1 cellular context compared by ENCODE assay signal in the genomic region with DNA sequence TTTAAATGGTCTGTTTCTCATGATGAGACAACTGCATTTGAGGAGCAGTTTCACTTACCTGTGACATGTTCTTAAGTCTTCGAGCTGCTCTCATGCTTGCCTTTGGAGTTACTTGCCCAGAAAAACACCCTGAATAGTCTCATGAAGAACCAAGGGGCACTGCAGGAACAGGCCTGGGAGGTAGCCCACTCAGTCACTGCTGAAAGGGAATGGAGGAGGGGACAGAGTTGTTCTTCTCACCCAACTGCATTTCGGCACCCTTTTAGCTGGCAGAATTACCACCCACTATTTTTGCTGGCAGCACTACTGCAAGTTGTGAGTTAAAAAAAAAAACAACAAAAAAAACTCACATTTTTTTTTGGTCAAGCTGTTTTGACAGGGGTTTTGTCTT.
TF ChIP-seq lines count a peak whose summit lies in the region.

No MANE protein-coding gene starts in this region.

TF ChIP-seq in A549, 52 proteins besides CTCF, POLR2A, EP300 and RAD21 (continued from another document):
- TF ChIP-seq, protein P1, sequence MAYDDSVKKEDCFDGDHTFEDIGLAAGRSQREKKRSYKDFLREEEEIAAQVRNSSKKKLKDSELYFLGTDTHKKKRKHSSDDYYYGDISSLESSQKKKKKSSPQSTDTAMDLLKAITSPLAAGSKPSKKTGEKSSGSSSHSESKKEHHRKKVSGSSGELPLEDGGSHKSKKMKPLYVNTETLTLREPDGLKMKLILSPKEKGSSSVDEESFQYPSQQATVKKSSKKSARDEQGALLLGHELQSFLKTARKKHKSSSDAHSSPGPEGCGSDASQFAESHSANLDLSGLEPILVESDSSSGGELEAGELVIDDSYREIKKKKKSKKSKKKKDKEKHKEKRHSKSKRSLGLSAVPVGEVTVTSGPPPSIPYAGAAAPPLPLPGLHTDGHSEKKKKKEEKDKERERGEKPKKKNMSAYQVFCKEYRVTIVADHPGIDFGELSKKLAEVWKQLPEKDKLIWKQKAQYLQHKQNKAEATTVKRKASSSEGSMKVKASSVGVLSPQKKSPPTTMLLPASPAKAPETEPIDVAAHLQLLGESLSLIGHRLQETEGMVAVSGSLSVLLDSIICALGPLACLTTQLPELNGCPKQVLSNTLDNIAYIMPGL (CRISPR knock-in tag; IDR thresholded peaks at IDR 0.05; ENCODE audit: borderline replicate concordance) = no peak
- TF ChIP-seq, protein P2, sequence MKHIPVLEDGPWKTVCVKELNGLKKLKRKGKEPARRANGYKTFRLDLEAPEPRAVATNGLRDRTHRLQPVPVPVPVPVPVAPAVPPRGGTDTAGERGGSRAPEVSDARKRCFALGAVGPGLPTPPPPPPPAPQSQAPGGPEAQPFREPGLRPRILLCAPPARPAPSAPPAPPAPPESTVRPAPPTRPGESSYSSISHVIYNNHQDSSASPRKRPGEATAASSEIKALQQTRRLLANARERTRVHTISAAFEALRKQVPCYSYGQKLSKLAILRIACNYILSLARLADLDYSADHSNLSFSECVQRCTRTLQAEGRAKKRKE (CRISPR knock-in tag; IDR thresholded peaks at IDR 0.05; ENCODE audit: low read depth) = no peak
- TF ChIP-seq ZNF302 (CRISPR knock-in tag; IDR thresholded peaks at IDR 0.05) (no peak), JUNB (IDR thresholded peaks at IDR 0.05) (no peak), HOXA7 (CRISPR knock-in tag; IDR thresholded peaks at IDR 0.05) (no peak), SREBF2 (IDR thresholded peaks at IDR 0.05) (no peak)
